In genomic region chr19:8831832-8832131, GRCh38 we compare ENCODE assay signal across 7 cellular contexts. TPM values are rescaled to one million over a fixed set of nuclear protein-coding genes. Genes with fewer than 3 reads are reported as not detected.
DNase-seq lines count a peak whose midpoint lies in the region; ATAC-seq and TF ChIP-seq lines count a peak whose summit lies in the region.

No MANE protein-coding gene starts in this region.

- H3K27ac ChIP-seq in RWPE2 (ENCODE audit: poor library complexity, severe bottlenecking) (peak overlapping the region; percentile 70), esophagus squamous epithelium (peak overlapping the region; percentile 95 to 98 (median 96)), prostate gland (peak overlapping the region; percentile 91 to 95)

- H3K36me3 ChIP-seq in RWPE2 (ENCODE audit: low read depth) (peaks cover 13% of the 10 kb centered on the region), esophagus squamous epithelium (peaks cover 0 to 34% (median 0%) of the 10 kb centered on the region in 3 donors), prostate gland (no peaks in the 10 kb centered on the region)

- DNase-seq in HFF-Myc (ENCODE audit: extremely low read depth, low read depth): no peak
- no peak for DNase-seq in RWPE2 (ENCODE audit: low spot score)
- no peak for DNase-seq in esophagus squamous epithelium (lab: John Stamatoyannopoulos, UW)
- DNase-seq in prostate gland (ENCODE audit: low spot score): no peak
- DNase-seq in NCI-H187 (lab: John Stamatoyannopoulos, UW): no peak
- DNase-seq in pons (ENCODE audit: low spot score): no peak

- H3K4me1 ChIP-seq in RWPE2 (ENCODE audit: insufficient read depth, poor library complexity, severe bottlenecking): peaks cover 3% of the 10 kb centered on the region
- H3K4me1 ChIP-seq in esophagus squamous epithelium: peaks cover 0 to 20% (median 4%) of the 10 kb centered on the region in 3 donors
- no peaks in the 10 kb centered on the region for H3K4me1 ChIP-seq in prostate gland (replicated peaks)

- peak; percentile 28 for ATAC-seq in GM18517 (IDR thresholded peaks at IDR 0.05; ENCODE audit: unreplicated experiment)
- peak; percentile 17; the same call in 2 of the 3 replicates for ATAC-seq in RWPE2 (ENCODE audit: low read depth)

- intact Hi-C loops in esophagus squamous epithelium (cut with DNase I): no loop called here
- intact Hi-C loops in prostate gland (cut with DNase I): no loop called here

- no peak for TF ChIP-seq CTCF in HFF-Myc (IDR thresholded peaks at IDR 0.05; ENCODE audit: low read depth, low read length, missing control alignments)
- no peak for TF ChIP-seq CTCF in RWPE2 (IDR thresholded peaks at IDR 0.05; ENCODE audit: poor library complexity, severe bottlenecking)
- no peak for TF ChIP-seq CTCF in esophagus squamous epithelium (IDR thresholded peaks at IDR 0.05)
- TF ChIP-seq CTCF in prostate gland (IDR thresholded peaks at IDR 0.05): no peak

- peak overlapping the region; percentile 64 for H3K4me3 ChIP-seq in HFF-Myc (replicated peaks; ENCODE audit: low read depth, low read length)
- peak overlapping the region; percentile 67 for H3K4me3 ChIP-seq in RWPE2 (ENCODE audit: severe bottlenecking)
- peak overlapping the region; percentile 64 to 94 (median 84) for H3K4me3 ChIP-seq in esophagus squamous epithelium
- peak overlapping the region; percentile 73 to 87 for H3K4me3 ChIP-seq in prostate gland

- TF ChIP-seq POLR2A in esophagus squamous epithelium (IDR thresholded peaks at IDR 0.05) (no peak), prostate gland (IDR thresholded peaks at IDR 0.05) (no peak)

- WGBS in esophagus squamous epithelium, 2 donors: 0% methylated on average over 1 to 2 of the region's 16 CpGs
- WGBS in prostate gland: 0% methylated on average over 13 of the region's 16 CpGs

- H3K9me3 ChIP-seq in RWPE2 (ENCODE audit: severe bottlenecking) (peaks cover 3% of the 10 kb centered on the region), esophagus squamous epithelium (no peaks in the 10 kb centered on the region), prostate gland (no peaks in the 10 kb centered on the region)

- H3K27me3 ChIP-seq in RWPE2 (ENCODE audit: insufficient read depth, poor library complexity, severe bottlenecking): no peaks in the 10 kb centered on the region
- H3K27me3 ChIP-seq in esophagus squamous epithelium: no peaks in the 10 kb centered on the region
- H3K27me3 ChIP-seq in prostate gland (replicated peaks; ENCODE audit: insufficient read depth): no peaks in the 10 kb centered on the region

RNA-seq across cellular contexts. Expression of gene ZNF558, which starts 0.3 kb away (rescaled TPM):
- 10 to 100 TPM in 3 of 4 donors, 1 to 10 TPM in 1; 7.8 to 23.3 (median 12.1) TPM for total RNA-seq in esophagus squamous epithelium
- 10 to 100 TPM; 28.6 to 45.2 TPM for total RNA-seq in prostate gland

RNA-seq across cellular contexts. Expression of gene MBD3L1, which starts 0.4 kb away (rescaled TPM):
- total RNA-seq in esophagus squamous epithelium: not detected
- not detected for total RNA-seq in prostate gland
